In genomic region chr22:46894851-46895640, GRCh38 we compare ENCODE assay signal across 1 cellular context.
TF ChIP-seq lines count a peak whose summit lies in the region.

No MANE protein-coding gene starts in this region.

TF ChIP-seq in K562, 482 proteins besides CTCF, POLR2A, EP300 and RAD21 (continued from another document):
- TF ChIP-seq ZBTB2 (IDR thresholded peaks at IDR 0.05) = no peak
- no peak for TF ChIP-seq THRAP3 (IDR thresholded peaks at IDR 0.05; ENCODE audit: borderline replicate concordance)
- TF ChIP-seq SPI1 (IDR thresholded peaks at IDR 0.05; ENCODE audit: borderline replicate concordance, low read depth, low read length) = no peak
- TF ChIP-seq CBX8 (IDR thresholded peaks at IDR 0.05; ENCODE audit: borderline replicate concordance, extremely low read depth, low read depth, low read length, poor library complexity, severe bottlenecking) = no peak
- no peak for TF ChIP-seq FOXJ3 (CRISPR knock-in tag; IDR thresholded peaks at IDR 0.05)
- no peak for TF ChIP-seq REST (CRISPR knock-in tag; IDR thresholded peaks at IDR 0.05; ENCODE audit: low read depth)
- TF ChIP-seq LCOR (CRISPR knock-in tag; IDR thresholded peaks at IDR 0.05) = no peak
